Comparison of ENCODE assay signal across 16 cellular contexts in the genomic region with DNA sequence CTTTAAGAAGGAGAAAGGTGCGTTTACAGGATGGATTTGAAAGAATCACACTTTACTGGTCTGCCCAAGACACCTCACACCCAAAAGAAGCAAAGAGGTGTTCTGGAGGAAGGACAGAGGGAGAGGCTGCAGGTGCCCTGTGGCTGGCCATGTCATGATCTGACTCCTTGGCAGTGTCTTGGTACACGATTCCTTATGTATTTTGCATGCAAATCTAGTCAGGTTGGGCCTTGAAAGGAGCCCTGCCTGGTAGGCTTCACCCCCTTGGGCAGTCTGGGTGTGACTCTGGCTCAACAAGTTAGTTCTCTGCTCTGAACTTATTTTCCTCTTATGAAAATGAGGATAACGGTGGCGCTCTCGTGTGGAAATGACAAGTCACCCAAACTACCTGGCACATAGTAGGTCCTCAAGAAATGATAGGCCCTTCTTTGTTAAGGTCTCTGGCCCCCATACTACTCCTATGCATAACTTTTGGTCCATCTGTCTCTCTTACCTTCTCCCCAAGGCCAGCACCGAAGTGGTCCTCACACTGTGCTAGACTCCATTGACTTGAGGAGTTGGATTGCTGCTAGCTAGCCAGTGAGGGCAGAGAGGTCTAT.
DNase-seq lines count a peak whose midpoint lies in the region; ATAC-seq and TF ChIP-seq lines count a peak whose summit lies in the region.
"Had no signal": no experiment of that assay in that cellular context is flagged by ENCODE, and none has a peak within 500 bp of the region (broad histone marks: within the 10 kb centered on the region; RNA-seq: fewer than 3 reads in every experiment).

No MANE protein-coding gene starts in this region.

- H3K9me3 ChIP-seq in BE2C (no peaks in the 10 kb centered on the region), ascending aorta (no peaks in the 10 kb centered on the region), trophoblast cell (ENCODE audit: insufficient read depth, low read depth, low read length) (no peaks in the 10 kb centered on the region)
- H3K9me3 ChIP-seq: gastrocnemius medialis had no signal

- H3K36me3 ChIP-seq in BE2C = no peaks in the 10 kb centered on the region
- H3K36me3 ChIP-seq in ascending aorta = no peaks in the 10 kb centered on the region
- no peaks in the 10 kb centered on the region for H3K36me3 ChIP-seq in trophoblast cell (ENCODE audit: control insufficient read depth in 1 of 2, insufficient read depth in 2 of 2, low read length in 2 of 2)
- H3K36me3 ChIP-seq: gastrocnemius medialis had no signal

- no peak overlapping the region for H3K23ac ChIP-seq in trophoblast cell (ENCODE audit: low read length)

- H3K4me2 ChIP-seq in trophoblast cell (ENCODE audit: low read length) = peak overlapping the region; percentile 80

- WGBS in trophoblast cell (ENCODE audit: extremely low coverage, insufficient coverage, insufficient read length) = no CpG with 5 or more reads among the region's 6 CpGs
- WGBS in lower leg skin, 2 donors = 56 to 73% methylated on average over 6 of the region's 6 CpGs

- no peaks in the 10 kb centered on the region for H3K79me2 ChIP-seq in trophoblast cell (ENCODE audit: control insufficient read depth, insufficient read depth, low read length, poor library complexity)

- no peak overlapping the region for H2AFZ ChIP-seq in trophoblast cell (ENCODE audit: insufficient read depth, low read length, poor library complexity)

- no peak overlapping the region for H4K8ac ChIP-seq in trophoblast cell (ENCODE audit: low read depth, low read length)

- DNase-seq in BE2C (no peak), ascending aorta (ENCODE audit: low spot score in 2 of 2) (no peak), fibroblast of pulmonary artery (ENCODE audit: low read depth) (no peak), trophoblast cell (no peak), lower leg skin (ENCODE audit: low spot score in 2 of 2) (no peak), dedifferentiated amniotic fluid mesenchymal stem cell (ENCODE audit: extremely low spot score) (no peak), COLO829 (ENCODE audit: low spot score) (no peak)
- DNase-seq: activated CD8-positive, alpha-beta memory T cell treated with anti-CD3 and anti-CD28 coated beads, Interleukin-2, amount 50 U/mL, for 4 hours; dermis blood vessel endothelial cell; DMS 273 treated with DMSO at 0.1 percent for 48 hours; NCI-H1694 treated with DMSO at 0.1 percent for 48 hours; T-cell had no signal

- H4K12ac ChIP-seq in trophoblast cell (ENCODE audit: low read depth, low read length) = no peak overlapping the region

- no peaks in the 10 kb centered on the region for H3K79me1 ChIP-seq in trophoblast cell (ENCODE audit: low read length)

- no peak overlapping the region for H3K27ac ChIP-seq in ascending aorta
- H3K27ac ChIP-seq in trophoblast cell (ENCODE audit: low read depth, low read length) = no peak overlapping the region

- H3K4ac ChIP-seq in trophoblast cell (ENCODE audit: low read depth, low read length) = no peak overlapping the region

- no peak overlapping the region for H2BK12ac ChIP-seq in trophoblast cell (ENCODE audit: low read length)

- no peak overlapping the region for H3K14ac ChIP-seq in trophoblast cell (ENCODE audit: low read length)

- peak overlapping the region; percentile 65 for H3K4me3 ChIP-seq in BE2C (ENCODE audit: low read depth, low read length)
- H3K4me3 ChIP-seq in ascending aorta = peak overlapping the region; percentile 36 to 62
- H3K4me3 ChIP-seq in fibroblast of pulmonary artery (replicated peaks; ENCODE audit: low read depth, low read length) = peak overlapping the region; percentile 41
- no peak overlapping the region for H3K4me3 ChIP-seq in trophoblast cell (ENCODE audit: low read depth, low read length)
- H3K4me3 ChIP-seq in lower leg skin (ENCODE audit: low read depth, poor library complexity, severe bottlenecking) = no peak overlapping the region

- TF ChIP-seq CTCF in BE2C (IDR thresholded peaks at IDR 0.05; ENCODE audit: low read depth, low read length) (no peak), ascending aorta (IDR thresholded peaks at IDR 0.05) (no peak), fibroblast of pulmonary artery (IDR thresholded peaks at IDR 0.05; ENCODE audit: low read length, missing control alignments) (no peak), lower leg skin (IDR thresholded peaks at IDR 0.05) (no peak)

- peak overlapping the region; percentile 4 for H3K9ac ChIP-seq in trophoblast cell (ENCODE audit: low read length)

- no peak overlapping the region for H2AK5ac ChIP-seq in trophoblast cell (ENCODE audit: low read length)

- ATAC-seq in GM21723 (IDR thresholded peaks at IDR 0.05; ENCODE audit: unreplicated experiment) = no peak
- ATAC-seq: activated naive CD4-positive, alpha-beta T cell treated with anti-CD3 and anti-CD28 coated beads, Interleukin-2, amount 50 U/mL, for 72 hours; HCT116; T-cell had no signal

- no peaks in the 10 kb centered on the region for H3K27me3 ChIP-seq in BE2C
- H3K27me3 ChIP-seq in ascending aorta = no peaks in the 10 kb centered on the region
- peaks cover 7% of the 10 kb centered on the region for H3K27me3 ChIP-seq in trophoblast cell (ENCODE audit: insufficient read depth, low read length)
- H3K27me3 ChIP-seq: gastrocnemius medialis had no signal

- H3K18ac ChIP-seq in trophoblast cell (ENCODE audit: low read length) = no peak overlapping the region

- intact Hi-C loops in ascending aorta (cut with DNase I) = no loop called here
- intact Hi-C loops in lower leg skin (cut with DNase I; ENCODE audit: low total_unique reads) = no loop called here

- no peak overlapping the region for H2BK120ac ChIP-seq in trophoblast cell (ENCODE audit: insufficient read depth, low read length, poor library complexity)

- peaks cover 7% of the 10 kb centered on the region; the same call in 1 of the 2 replicates for H3K4me1 ChIP-seq in BE2C
- H3K4me1 ChIP-seq in ascending aorta = peaks cover 5 to 9% of the 10 kb centered on the region in 2 donors
- H3K4me1 ChIP-seq in trophoblast cell (ENCODE audit: control insufficient read depth in 1 of 2, insufficient read depth in 2 of 2, low read length in 2 of 2) = peaks cover 3 to 6% of the 10 kb centered on the region in 2 experiments

- H4K91ac ChIP-seq in trophoblast cell (ENCODE audit: low read depth, low read length) = no peak overlapping the region

- TF ChIP-seq POLR2A in lower leg skin (IDR thresholded peaks at IDR 0.05) = no peak

- no peak overlapping the region for H2BK5ac ChIP-seq in trophoblast cell (ENCODE audit: low read depth, low read length, poor library complexity)

Comparison
In these comparisons a context has a peak if more than half of its experiments do, and no peak if none do; other contexts are left out.
1. H3K4me3 ChIP-seq: peak in BE2C (single experiment), ascending aorta (2 of 2) and fibroblast of pulmonary artery (single experiment); none in trophoblast cell (single experiment) and lower leg skin (single experiment).